Comparison of ENCODE assay signal across 23 cellular contexts in genomic region chr14:97850886-97851285, GRCh38.
"Had no signal": no experiment of that assay in that cellular context is flagged by ENCODE, and none has a peak within 500 bp of the region (broad histone marks: within the 10 kb centered on the region; RNA-seq: fewer than 3 reads in every experiment).

No MANE protein-coding gene starts in this region.

- H3K4me1 ChIP-seq: colonic mucosa, esophagus squamous epithelium, foreskin keratinocyte, gastrocnemius medialis, gastroesophageal sphincter, heart left ventricle, heart right ventricle had no signal

- H3K36me3 ChIP-seq: colonic mucosa, esophagus squamous epithelium, gastrocnemius medialis, gastroesophageal sphincter, heart left ventricle, heart right ventricle had no signal

- H3K4me3 Mint-ChIP-seq: dendritic cell treated with granulocyte-macrophage colony-stimulating factor and Interleukin-4, amounts not matched to agents 40 ng/mL and 50 ng/mL, for 4 days; effector memory CD8-positive, alpha-beta T cell; endodermal cell had no signal

- H3K27ac ChIP-seq: colonic mucosa, coronary artery, dorsolateral prefrontal cortex, epithelial cell of prostate, esophagus squamous epithelium, foreskin keratinocyte, gastrocnemius medialis, gastroesophageal sphincter, heart left ventricle, heart right ventricle had no signal

- H3K27me3 Mint-ChIP-seq: dendritic cell treated with granulocyte-macrophage colony-stimulating factor and Interleukin-4, amounts not matched to agents 40 ng/mL and 50 ng/mL, for 4 days had no signal

- ATAC-seq: effector memory CD8-positive, alpha-beta T cell; esophagus mucosa; foreskin keratinocyte; gastrocnemius medialis; gastroesophageal sphincter; heart left ventricle; heart right ventricle had no signal

- H3K4me3 ChIP-seq: colonic mucosa, coronary artery, dorsolateral prefrontal cortex, esophagus squamous epithelium, gastrocnemius medialis, gastroesophageal sphincter, heart left ventricle, heart right ventricle had no signal

- H3K27me3 ChIP-seq: colonic mucosa, esophagus squamous epithelium, foreskin keratinocyte, gastrocnemius medialis had no signal

- H3K27ac Mint-ChIP-seq: dendritic cell treated with granulocyte-macrophage colony-stimulating factor and Interleukin-4, amounts not matched to agents 40 ng/mL and 50 ng/mL, for 4 days; effector memory CD8-positive, alpha-beta T cell; endodermal cell had no signal

- DNase-seq: colonic mucosa; cortex of kidney; dermis blood vessel endothelial cell; dorsolateral prefrontal cortex; effector CD4-positive, alpha-beta T cell; effector CD8-positive, alpha-beta T cell; effector memory CD4-positive, alpha-beta T cell; effector memory CD8-positive, alpha-beta T cell; endodermal cell; erythroblast; esophagus squamous epithelium; foreskin fibroblast; foreskin keratinocyte; foreskin melanocyte; gastrocnemius medialis; glutamatergic neuron; heart left ventricle; heart right ventricle had no signal

- H3K9me3 Mint-ChIP-seq: dendritic cell treated with granulocyte-macrophage colony-stimulating factor and Interleukin-4, amounts not matched to agents 40 ng/mL and 50 ng/mL, for 4 days; effector memory CD8-positive, alpha-beta T cell; endodermal cell had no signal

- H3K9me3 ChIP-seq: colonic mucosa, esophagus squamous epithelium, gastrocnemius medialis, gastroesophageal sphincter, heart left ventricle, heart right ventricle had no signal
